9 cellular contexts compared by ENCODE assay signal in the genomic region with DNA sequence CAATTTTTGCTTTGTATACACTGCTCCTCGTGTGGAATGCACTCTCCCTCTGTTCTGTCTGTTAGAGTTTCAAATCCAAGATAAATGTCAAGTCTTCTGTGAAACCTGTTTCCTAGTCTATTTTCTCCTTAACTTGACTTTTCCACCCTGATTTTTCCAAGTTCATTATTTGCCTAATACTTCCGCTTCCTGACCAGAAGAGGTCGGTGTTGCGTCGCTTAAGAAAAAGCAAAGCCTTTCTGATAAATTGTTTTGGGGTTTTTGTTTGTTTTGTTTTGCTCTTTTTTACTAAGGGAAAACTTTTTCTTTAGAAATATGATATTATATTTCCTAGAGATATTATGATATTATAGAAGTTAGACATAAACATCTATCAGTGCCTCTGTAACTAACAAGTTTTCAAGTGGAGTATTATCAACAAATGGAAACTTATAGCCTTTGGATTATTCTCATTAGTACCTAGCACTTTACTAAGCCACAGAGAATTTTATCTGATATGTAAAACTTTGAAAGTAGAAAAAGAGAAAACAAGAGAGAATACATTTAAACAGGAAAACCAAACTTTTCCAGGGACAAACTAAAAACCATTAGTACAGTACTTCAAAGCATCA. TPM values are rescaled to one million over a fixed set of nuclear protein-coding genes. Genes with fewer than 3 reads are reported as not detected.
DNase-seq lines count a peak whose midpoint lies in the region; ATAC-seq and TF ChIP-seq lines count a peak whose summit lies in the region.
"Had no signal": no experiment of that assay in that cellular context is flagged by ENCODE, and none has a peak within 500 bp of the region (broad histone marks: within the 10 kb centered on the region; RNA-seq: fewer than 3 reads in every experiment).

No MANE protein-coding gene starts in this region.

- H3K36me3 ChIP-seq in IMR-90 (ENCODE audit: control insufficient read depth, insufficient read depth, low read length) (no peaks in the 10 kb centered on the region), SU-DHL-6 (ENCODE audit: low read length) (no peaks in the 10 kb centered on the region), psoas muscle (ENCODE audit: insufficient read depth in 1 of 2, low read depth in 1 of 2) (no peaks in the 10 kb centered on the region)

- H3K79me2 ChIP-seq in SU-DHL-6 (ENCODE audit: insufficient read depth, low read length): no peaks in the 10 kb centered on the region

- no peaks in the 10 kb centered on the region for H3F3A ChIP-seq in SU-DHL-6 (ENCODE audit: insufficient read depth)

- peak; percentile 84 for TF ChIP-seq RAD21 in IMR-90 (IDR thresholded peaks at IDR 0.05; ENCODE audit: low read length)

- H3K27ac Mint-ChIP-seq in stimulated activated naive B cell treated with anti-CD40 and anti-IgM and Interleukin-4, amounts not matched to agents 10 μg/mL and 1 μg/mL and 100 μg/mL, for 72 hours: no peak overlapping the region
- no peak overlapping the region for H3K27ac Mint-ChIP-seq in activated T-cell treated with anti-CD3 and anti-CD28 coated beads, Interleukin-2, amount 50 U/mL, for 24 hours
- H3K27ac Mint-ChIP-seq: activated naive CD8-positive, alpha-beta T cell had no signal

- H3K9ac ChIP-seq in IMR-90 (ENCODE audit: low read depth, low read length) (no peak overlapping the region), SU-DHL-6 (ENCODE audit: low read length) (no peak overlapping the region)

- no peak overlapping the region for H3K14ac ChIP-seq in IMR-90 (replicated peaks; ENCODE audit: low read depth, low read length)

- in situ Hi-C loops in IMR-90 (cut with MboI; ENCODE audit: low sequenced_read_pairs): no loop called here

- H4K8ac ChIP-seq in IMR-90 (ENCODE audit: low read depth in 2 of 2, low read length in 2 of 2): no peak overlapping the region

- H3K23ac ChIP-seq in IMR-90 (ENCODE audit: low read depth, low read length): no peak overlapping the region

- DNase-seq in SIG-M5 treated with dmso at 0.1 percent for 504 hours (lab: John Stamatoyannopoulos, UW; ENCODE audit: unreplicated experiment) (peak; percentile 55), SIG-M5 (lab: John Stamatoyannopoulos, UW) (no peak), IMR-90 (peak; percentile 57), fibroblast of pulmonary artery (ENCODE audit: low read depth) (peak; percentile 72), psoas muscle (no peak)
- no peak for DNase-seq in stimulated activated naive B cell treated with anti-CD40 and anti-IgM and Interleukin-4, amounts not matched to agents 10 μg/mL and 1 μg/mL and 100 μg/mL, for 72 hours
- no peak for DNase-seq in activated T-cell treated with anti-CD3 and anti-CD28 coated beads, Interleukin-2, amount 50 U/mL, for 24 hours

- CTCF ChIA-PET in IMR-90 (lab: Yijun Ruan, JAX): interaction anchor here (0.7 to 0.9 kb wide), 2 partner anchors 146 to 152 kb away, joined by 3 read pairs; no protein-coding TSS in a partner anchor

- no peak overlapping the region for H2AK5ac ChIP-seq in IMR-90 (ENCODE audit: low read depth, low read length)

- H3K9me3 ChIP-seq in IMR-90 (ENCODE audit: control insufficient read depth, insufficient read depth, low read length) (no peaks in the 10 kb centered on the region), SU-DHL-6 (ENCODE audit: insufficient read depth, low read length) (no peaks in the 10 kb centered on the region), psoas muscle (no peaks in the 10 kb centered on the region)

- H3K36me3 Mint-ChIP-seq in stimulated activated naive B cell treated with anti-CD40 and anti-IgM and Interleukin-4, amounts not matched to agents 10 μg/mL and 1 μg/mL and 100 μg/mL, for 72 hours: no peaks in the 10 kb centered on the region
- no peaks in the 10 kb centered on the region for H3K36me3 Mint-ChIP-seq in activated T-cell treated with anti-CD3 and anti-CD28 coated beads, Interleukin-2, amount 50 U/mL, for 24 hours (ENCODE audit: low read depth)
- H3K36me3 Mint-ChIP-seq: activated naive CD8-positive, alpha-beta T cell had no signal

- TF ChIP-seq POLR2A in IMR-90 (IDR thresholded peaks at IDR 0.05; ENCODE audit: low read depth, low read length): no peak

- H2BK5ac ChIP-seq in IMR-90 (ENCODE audit: low read depth, low read length, poor library complexity, severe bottlenecking): no peak overlapping the region

- H4K91ac ChIP-seq in IMR-90 (ENCODE audit: insufficient read depth, low read depth, low read length): no peak overlapping the region

- H3K27me3 Mint-ChIP-seq in stimulated activated naive B cell treated with anti-CD40 and anti-IgM and Interleukin-4, amounts not matched to agents 10 μg/mL and 1 μg/mL and 100 μg/mL, for 72 hours: peaks cover 0 to 3% of the 10 kb centered on the region in 2 donors
- no peaks in the 10 kb centered on the region for H3K27me3 Mint-ChIP-seq in activated T-cell treated with anti-CD3 and anti-CD28 coated beads, Interleukin-2, amount 50 U/mL, for 24 hours
- H3K27me3 Mint-ChIP-seq: activated naive CD8-positive, alpha-beta T cell had no signal

- peaks cover 7 to 8% of the 10 kb centered on the region in 2 donors for H3K4me1 Mint-ChIP-seq in stimulated activated naive B cell treated with anti-CD40 and anti-IgM and Interleukin-4, amounts not matched to agents 10 μg/mL and 1 μg/mL and 100 μg/mL, for 72 hours
- peaks cover 6% of the 10 kb centered on the region for H3K4me1 Mint-ChIP-seq in activated T-cell treated with anti-CD3 and anti-CD28 coated beads, Interleukin-2, amount 50 U/mL, for 24 hours (ENCODE audit: low read depth)

- no peak overlapping the region for H2BK120ac ChIP-seq in IMR-90 (ENCODE audit: low read depth, low read length)

- no peak overlapping the region for H3K56ac ChIP-seq in IMR-90 (ENCODE audit: extremely low read depth, insufficient read depth, low read length)

- H4K20me1 ChIP-seq in IMR-90 (ENCODE audit: insufficient read depth, low read length) (no peaks in the 10 kb centered on the region), SU-DHL-6 (ENCODE audit: low read depth, low read length) (no peaks in the 10 kb centered on the region)

- no peak overlapping the region for H2AK9ac ChIP-seq in IMR-90 (replicated peaks; ENCODE audit: low read depth, low read length, poor library complexity)

- no peak overlapping the region for H3K18ac ChIP-seq in IMR-90 (ENCODE audit: low read depth, low read length)

- no peak overlapping the region for H3K27ac ChIP-seq in IMR-90 (ENCODE audit: insufficient read depth, low read length)
- H3K27ac ChIP-seq in SU-DHL-6 (ENCODE audit: low read depth, low read length): no peak overlapping the region
- H3K27ac ChIP-seq in psoas muscle: no peak overlapping the region

- ATAC-seq in IMR-90 (ENCODE audit: low read depth) (peak; percentile 44; the same call in 1 of the 2 replicates), psoas muscle (no peak)
- no peak for ATAC-seq in stimulated activated naive B cell treated with anti-CD40 and anti-IgM and Interleukin-4, amounts not matched to agents 10 μg/mL and 1 μg/mL and 100 μg/mL, for 72 hours (replicated peaks)

- no peak overlapping the region for H3K4me3 ChIP-seq in IMR-90 (ENCODE audit: insufficient read depth, low read depth, low read length)
- no peak overlapping the region for H3K4me3 ChIP-seq in SU-DHL-6 (ENCODE audit: insufficient read depth, low read length, poor library complexity, severe bottlenecking)
- H3K4me3 ChIP-seq in fibroblast of pulmonary artery (replicated peaks; ENCODE audit: low read depth, low read length): no peak overlapping the region
- no peak overlapping the region for H3K4me3 ChIP-seq in psoas muscle

- H3K27me3 ChIP-seq in IMR-90 (ENCODE audit: control insufficient read depth, insufficient read depth, low read length): no peaks in the 10 kb centered on the region
- H3K27me3 ChIP-seq in SU-DHL-6 (ENCODE audit: low read length): no peaks in the 10 kb centered on the region
- H3K27me3 ChIP-seq in psoas muscle (ENCODE audit: insufficient read depth in 3 of 3, low read length in 2 of 3): no peaks in the 10 kb centered on the region

- WGBS in IMR-90 (ENCODE audit: extremely low coverage in 2 of 2, insufficient read length in 1 of 2), 2 experiments: no CpG with 5 or more reads among the region's 5 CpGs
- 5 to 9% (median 8%) methylated on average over 5 of the region's 5 CpGs for WGBS in psoas muscle, 3 donors

- no peak overlapping the region for H4K5ac ChIP-seq in IMR-90 (ENCODE audit: low read depth, low read length)

- POLR2A ChIA-PET in IMR-90 (lab: Charles Lee; ENCODE audit: unreplicated experiment): no interaction called here

- H3K9me1 ChIP-seq in IMR-90 (ENCODE audit: insufficient read depth, low read length): no peaks in the 10 kb centered on the region

- H3K4ac ChIP-seq in IMR-90 (ENCODE audit: low read depth, low read length): no peak overlapping the region

- peak; percentile 94 for TF ChIP-seq CTCF in IMR-90 (conservative IDR thresholded peaks at IDR 0.05; ENCODE audit: low read depth, low read length)
- TF ChIP-seq CTCF in SU-DHL-6 (IDR thresholded peaks at IDR 0.05; ENCODE audit: insufficient read depth, low read length, poor library complexity, severe bottlenecking): peak; percentile 83
- peak; percentile 97 for TF ChIP-seq CTCF in fibroblast of pulmonary artery (IDR thresholded peaks at IDR 0.05; ENCODE audit: low read length, missing control alignments)
- TF ChIP-seq CTCF in psoas muscle (IDR thresholded peaks at IDR 0.05): peak; percentile 72

- dilution Hi-C loops in IMR-90 (cut with HindIII; ENCODE audit: low sequenced_read_pairs, unreplicated experiment): loop anchor here (25.0 kb wide), 1 partner anchor 131 kb away; the partner anchor contains the start of gene LMNB1

- H2BK15ac ChIP-seq in IMR-90 (ENCODE audit: low read depth, low read length): no peak overlapping the region

- H2BK20ac ChIP-seq in IMR-90 (ENCODE audit: low read depth, low read length): no peak overlapping the region

- BruUV-seq in IMR-90 (replicated peaks; lab: Mats Ljungman, UMichigan): no TSS peak

- no peak overlapping the region for H2AFZ ChIP-seq in IMR-90 (replicated peaks; ENCODE audit: low read length, poor library complexity)
- no peak overlapping the region for H2AFZ ChIP-seq in SU-DHL-6 (ENCODE audit: low read depth, low read length, severe bottlenecking)

- H3K79me1 ChIP-seq in IMR-90 (ENCODE audit: low read depth in 1 of 2, low read length in 2 of 2): no peaks in the 10 kb centered on the region

- no peaks in the 10 kb centered on the region for H3K9me2 ChIP-seq in SU-DHL-6 (replicated peaks; ENCODE audit: insufficient read depth, low read length)

- no peak overlapping the region for H3K4me2 ChIP-seq in IMR-90 (ENCODE audit: low read depth, low read length)
- H3K4me2 ChIP-seq in SU-DHL-6 (ENCODE audit: low read depth, low read length, poor library complexity, severe bottlenecking): no peak overlapping the region

- H3K4me1 ChIP-seq in IMR-90 (ENCODE audit: control insufficient read depth, insufficient read depth, low read length) (no peaks in the 10 kb centered on the region), psoas muscle (no peaks in the 10 kb centered on the region)

- H3K4me3 Mint-ChIP-seq in stimulated activated naive B cell treated with anti-CD40 and anti-IgM and Interleukin-4, amounts not matched to agents 10 μg/mL and 1 μg/mL and 100 μg/mL, for 72 hours: no peak overlapping the region
- no peak overlapping the region for H3K4me3 Mint-ChIP-seq in activated T-cell treated with anti-CD3 and anti-CD28 coated beads, Interleukin-2, amount 50 U/mL, for 24 hours
- H3K4me3 Mint-ChIP-seq: activated naive CD8-positive, alpha-beta T cell had no signal

- intact Hi-C loops in IMR-90 (cut with micrococcal nuclease): loop anchor here (1.0 to 10.0 kb wide), 5 partner anchors 124 to 836 kb away; no protein-coding TSS in a partner anchor
- intact Hi-C loops in psoas muscle (cut with DNase I): loop anchor here in 1 of 2 donors (5.0 to 10.0 kb wide), 3 partner anchors 121 to 858 kb away; partner anchors contain the start of genes LMNB1 and PRRC1

- no peaks in the 10 kb centered on the region for H3K9me3 Mint-ChIP-seq in stimulated activated naive B cell treated with anti-CD40 and anti-IgM and Interleukin-4, amounts not matched to agents 10 μg/mL and 1 μg/mL and 100 μg/mL, for 72 hours
- no peaks in the 10 kb centered on the region for H3K9me3 Mint-ChIP-seq in activated T-cell treated with anti-CD3 and anti-CD28 coated beads, Interleukin-2, amount 50 U/mL, for 24 hours

RNA-seq across cellular contexts. Expression of gene PHAX, which starts 55.8 kb away (rescaled TPM):
- 46.4 and 104 TPM in 2 replicates for total RNA-seq in IMR-90 (2012; rRNA removed)
- 25.7 and 32.5 TPM in 2 replicates for polyA plus RNA-seq in IMR-90 (2012; rRNA removed)
- polyA plus RNA-seq in IMR-90 (2012; cell fraction: cytosol; rRNA removed): 7.7 and 10.6 TPM in 2 replicates
- 1.8 and 4.3 TPM in 2 replicates for polyA plus RNA-seq in IMR-90 (2012; cell fraction: nucleus; rRNA removed; ENCODE audit: low replicate concordance)
- total RNA-seq in psoas muscle: 10 to 100 TPM; 29.0 to 42.6 (median 32.0) TPM
- polyA plus RNA-seq in psoas muscle: 10 to 100 TPM; 25.6 to 53.0 (median 32.2) TPM

Comparison
In these comparisons a context has a peak if more than half of its experiments do, and no peak if none do; other contexts are left out.
1. DNase-seq: peak in SIG-M5 treated with dmso at 0.1 percent for 504 hours (single experiment), IMR-90 (single experiment) and fibroblast of pulmonary artery (single experiment); none in SIG-M5 (single experiment), psoas muscle (0 of 2), stimulated activated naive B cell treated with anti-CD40 and anti-IgM and Interleukin-4, amounts not matched to agents 10 μg/mL and 1 μg/mL and 100 μg/mL, for 72 hours (single experiment) and activated T-cell treated with anti-CD3 and anti-CD28 coated beads, Interleukin-2, amount 50 U/mL, for 24 hours (single experiment).
2. Peak in every context shown above with its lines, with median percentiles within 50 percentile points of each other: CTCF ChIP-seq.